ENCODE assay signal across 19 cellular contexts in genomic region chr9:137719194-137719593, GRCh38.
"Had no signal": no experiment of that assay in that cellular context is flagged by ENCODE, and none has a peak within 500 bp of the region (broad histone marks: within the 10 kb centered on the region; RNA-seq: fewer than 3 reads in every experiment).

No MANE protein-coding gene starts in this region.

- H3K4me3 ChIP-seq: coronary artery, esophagus squamous epithelium, hepatocyte, tibial nerve had no signal

- H2AFZ ChIP-seq: hepatocyte had no signal

- ATAC-seq: activated CD4-positive, alpha-beta T cell treated with anti-CD3 and anti-CD28 coated beads for 36 hours; left cardiac atrium; naive thymus-derived CD8-positive, alpha-beta T cell; stimulated activated naive CD8-positive, alpha-beta T cell treated with anti-CD3 and anti-CD28 coated beads, Interleukin-15, Interleukin-2, amounts not matched to agents 100 U/mL and 50 U/mL, for 24 hours had no signal

- H3K27ac ChIP-seq: coronary artery, hepatocyte, tibial nerve had no signal

- DNase-seq: activated CD4-positive, alpha-beta memory T cell treated with anti-CD3 and anti-CD28 coated beads for 36 hours; activated CD4-positive, alpha-beta T cell treated with anti-CD3 and anti-CD28 coated beads for 36 hours; activated T-cell treated with anti-CD3 and anti-CD28 coated beads for 4 hours; anterior cingulate cortex; effector CD4-positive, alpha-beta T cell; esophagus squamous epithelium; left cardiac atrium; mesenchymal stem cell; naive thymus-derived CD8-positive, alpha-beta T cell; nucleus accumbens; retina; stimulated activated CD4-positive, alpha-beta T cell treated with anti-CD3 and anti-CD28 coated beads, Interleukin-2, amount 100 ng/mL, for 24 hours; stimulated activated naive CD8-positive, alpha-beta T cell treated with anti-CD3 and anti-CD28 coated beads, Interleukin-15, Interleukin-2, amounts not matched to agents 100 U/mL and 50 U/mL, for 24 hours; substantia nigra had no signal

- H3K9me3 ChIP-seq: esophagus squamous epithelium had no signal

- H3K27me3 ChIP-seq: esophagus squamous epithelium, hepatocyte, tibial nerve had no signal

- H3K4me2 ChIP-seq: hepatocyte had no signal

- H3K27me3 Mint-ChIP-seq: activated CD4-positive, alpha-beta memory T cell treated with anti-CD3 and anti-CD28 coated beads for 36 hours; activated CD4-positive, alpha-beta T cell treated with anti-CD3 and anti-CD28 coated beads for 36 hours; brain; naive thymus-derived CD8-positive, alpha-beta T cell had no signal

- H3K4me3 Mint-ChIP-seq: activated CD4-positive, alpha-beta memory T cell treated with anti-CD3 and anti-CD28 coated beads for 36 hours; activated CD4-positive, alpha-beta T cell treated with anti-CD3 and anti-CD28 coated beads for 36 hours; activated T-helper 1 cell treated with anti-CD3 and anti-CD28 coated beads, Interleukin-12 subunit alpha, Interleukin-12 subunit beta, Interleukin-2, Interleukin-4 antibody, amounts not matched to agents 30 ng/mL and 10 ng/mL and 1 ng/mL, durations not matched to agents 14 hours and 24 hours and 36 hours; brain had no signal

- H3K27ac Mint-ChIP-seq: activated CD4-positive, alpha-beta memory T cell treated with anti-CD3 and anti-CD28 coated beads for 36 hours; activated CD4-positive, alpha-beta T cell treated with anti-CD3 and anti-CD28 coated beads for 36 hours; activated T-helper 1 cell treated with anti-CD3 and anti-CD28 coated beads, Interleukin-12 subunit alpha, Interleukin-12 subunit beta, Interleukin-2, Interleukin-4 antibody, amounts not matched to agents 30 ng/mL and 10 ng/mL and 1 ng/mL, durations not matched to agents 14 hours and 24 hours and 36 hours had no signal
